Comparison of ENCODE assay signal across 20 cellular contexts in the genomic region with DNA sequence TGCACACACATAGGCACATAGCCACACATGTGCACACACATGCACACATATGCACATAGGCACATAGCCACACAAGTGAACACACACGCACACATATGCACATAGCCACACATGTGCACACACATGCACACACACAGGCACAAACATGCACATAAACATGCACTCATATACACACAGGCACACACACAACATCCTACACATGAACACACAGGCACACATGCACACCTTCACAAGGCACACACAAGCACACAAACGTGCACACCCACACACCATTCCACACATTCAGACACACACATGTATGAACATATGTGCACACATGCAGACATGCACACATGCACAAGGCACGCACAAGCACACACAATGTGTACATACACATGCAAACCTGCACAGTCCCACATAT.
DNase-seq lines count a peak whose midpoint lies in the region; ATAC-seq and TF ChIP-seq lines count a peak whose summit lies in the region.
"Had no signal": no experiment of that assay in that cellular context is flagged by ENCODE, and none has a peak within 500 bp of the region (broad histone marks: within the 10 kb centered on the region; RNA-seq: fewer than 3 reads in every experiment).

No MANE protein-coding gene starts in this region.

- no peaks in the 10 kb centered on the region for H3K36me3 Mint-ChIP-seq in WTC11
- H3K36me3 Mint-ChIP-seq in glutamatergic neuron (ENCODE audit: unreplicated experiment) = no peaks in the 10 kb centered on the region
- peaks cover 2% of the 10 kb centered on the region for H3K36me3 Mint-ChIP-seq in neural progenitor cell
- peaks cover 3 to 6% of the 10 kb centered on the region in 2 donors for H3K36me3 Mint-ChIP-seq in activated T-cell treated with anti-CD3 and anti-CD28 coated beads, Interleukin-2, amount 50 U/mL, for 72 hours (ENCODE audit: insufficient read depth in 2 of 2)
- no peaks in the 10 kb centered on the region for H3K36me3 Mint-ChIP-seq in activated T-helper 2 cell treated with anti-CD3 and anti-CD28 coated beads, Interferon-gamma antibody, Interleukin-2, Interleukin-4, amounts not matched to agents 10 μg/mL and 5 μg/mL and 100 μg/mL, durations not matched to agents 14 hours and 24 hours and 36 hours (ENCODE audit: low read depth)
- H3K36me3 Mint-ChIP-seq: CD4-positive, CD25-positive, alpha-beta regulatory T cell; CD8-positive, alpha-beta memory T cell had no signal

- no peaks in the 10 kb centered on the region for H3F3A ChIP-seq in neural progenitor cell (ENCODE audit: low read depth)

- H3K79me2 ChIP-seq in neural progenitor cell (ENCODE audit: low read depth) = no peaks in the 10 kb centered on the region

- H3K4me1 ChIP-seq in HEK293 (ENCODE audit: control insufficient read depth, insufficient read depth, low read length) (no peaks in the 10 kb centered on the region), neural progenitor cell (no peaks in the 10 kb centered on the region)
- H3K4me1 ChIP-seq: BE2C had no signal

- no peak overlapping the region for H3K9ac ChIP-seq in neural progenitor cell

- H3K27ac Mint-ChIP-seq in WTC11 (peak overlapping the region; percentile 79), glutamatergic neuron (ENCODE audit: unreplicated experiment) (no peak overlapping the region), neural progenitor cell (peak overlapping the region; percentile 50)
- H3K27ac Mint-ChIP-seq in activated T-cell treated with anti-CD3 and anti-CD28 coated beads, Interleukin-2, amount 50 U/mL, for 72 hours = no peak overlapping the region
- H3K27ac Mint-ChIP-seq in activated T-helper 2 cell treated with anti-CD3 and anti-CD28 coated beads, Interferon-gamma antibody, Interleukin-2, Interleukin-4, amounts not matched to agents 10 μg/mL and 5 μg/mL and 100 μg/mL, durations not matched to agents 14 hours and 24 hours and 36 hours = no peak overlapping the region
- H3K27ac Mint-ChIP-seq: CD4-positive, CD25-positive, alpha-beta regulatory T cell; CD8-positive, alpha-beta memory T cell; GM23338 had no signal

- H3K4me1 Mint-ChIP-seq in WTC11 = peaks cover 10% of the 10 kb centered on the region
- peaks cover 5% of the 10 kb centered on the region for H3K4me1 Mint-ChIP-seq in glutamatergic neuron (ENCODE audit: low read depth, unreplicated experiment)
- H3K4me1 Mint-ChIP-seq in neural progenitor cell = peaks cover 35% of the 10 kb centered on the region
- no peaks in the 10 kb centered on the region for H3K4me1 Mint-ChIP-seq in activated T-cell treated with anti-CD3 and anti-CD28 coated beads, Interleukin-2, amount 50 U/mL, for 72 hours (ENCODE audit: low read depth)
- H3K4me1 Mint-ChIP-seq in activated T-helper 2 cell treated with anti-CD3 and anti-CD28 coated beads, Interferon-gamma antibody, Interleukin-2, Interleukin-4, amounts not matched to agents 10 μg/mL and 5 μg/mL and 100 μg/mL, durations not matched to agents 14 hours and 24 hours and 36 hours (ENCODE audit: low read depth) = no peaks in the 10 kb centered on the region
- H3K4me1 Mint-ChIP-seq: CD4-positive, CD25-positive, alpha-beta regulatory T cell; CD8-positive, alpha-beta memory T cell had no signal

- H2AFZ ChIP-seq in neural progenitor cell (replicated peaks) = no peak overlapping the region
- H2AFZ ChIP-seq: GM23338 had no signal

- H4K20me1 ChIP-seq in neural progenitor cell (ENCODE audit: low read depth) = no peaks in the 10 kb centered on the region

- H3K4me3 ChIP-seq in HEK293 (ENCODE audit: low read depth, low read length) (no peak overlapping the region), neural progenitor cell (no peak overlapping the region)
- H3K4me3 ChIP-seq: GM23338, K562 had no signal

- POLR2A ChIA-PET in HEK293 (lab: Yijun Ruan, JAX) (no interaction called here), WTC11 (lab: Charles Lee) (no interaction called here)

- no peak overlapping the region for H3K27ac ChIP-seq in HEK293 (ENCODE audit: extremely low read depth, low read depth, low read length)
- H3K27ac ChIP-seq in neural progenitor cell = no peak overlapping the region

- CTCF ChIA-PET in HEK293 (lab: Yijun Ruan, JAX) = no interaction called here
- CTCF ChIA-PET in WTC11 (lab: Charles Lee) = no interaction called here

- H3K4me3 Mint-ChIP-seq in WTC11 = no peak overlapping the region
- peak overlapping the region; percentile 10 for H3K4me3 Mint-ChIP-seq in glutamatergic neuron (ENCODE audit: unreplicated experiment)
- peak overlapping the region; percentile 37 for H3K4me3 Mint-ChIP-seq in neural progenitor cell
- no peak overlapping the region for H3K4me3 Mint-ChIP-seq in activated T-cell treated with anti-CD3 and anti-CD28 coated beads, Interleukin-2, amount 50 U/mL, for 72 hours
- H3K4me3 Mint-ChIP-seq in activated T-helper 2 cell treated with anti-CD3 and anti-CD28 coated beads, Interferon-gamma antibody, Interleukin-2, Interleukin-4, amounts not matched to agents 10 μg/mL and 5 μg/mL and 100 μg/mL, durations not matched to agents 14 hours and 24 hours and 36 hours (ENCODE audit: low read depth) = no peak overlapping the region
- H3K4me3 Mint-ChIP-seq: CD4-positive, CD25-positive, alpha-beta regulatory T cell; CD8-positive, alpha-beta memory T cell; GM23338 had no signal

- intact Hi-C loops in activated T-helper 2 cell treated with anti-CD3 and anti-CD28 coated beads, Interferon-gamma antibody, Interleukin-2, Interleukin-4, amounts not matched to agents 10 μg/mL and 5 μg/mL and 100 μg/mL, durations not matched to agents 14 hours and 24 hours and 36 hours (cut with micrococcal nuclease) = no loop called here

- no peaks in the 10 kb centered on the region for H3K27me3 ChIP-seq in neural progenitor cell
- H3K27me3 ChIP-seq: BE2C had no signal

- H3K9me3 ChIP-seq in HEK293 (ENCODE audit: control insufficient read depth, insufficient read depth, low read depth, low read length) = no peaks in the 10 kb centered on the region
- H3K9me3 ChIP-seq in neural progenitor cell (ENCODE audit: low read depth) = no peaks in the 10 kb centered on the region
- H3K9me3 ChIP-seq: BE2C had no signal

- DNase-seq in WTC11 (ENCODE audit: low spot score) (no peak), glutamatergic neuron (no peak), neural progenitor cell (ENCODE audit: low spot score) (no peak), hypothalamus (lab: John Stamatoyannopoulos, UW) (no peak), HCEC 1CT (no peak)
- DNase-seq in activated T-cell treated with anti-CD3 and anti-CD28 coated beads, Interleukin-2, amount 50 U/mL, for 72 hours = no peak
- no peak for DNase-seq in activated T-helper 2 cell treated with anti-CD3 and anti-CD28 coated beads, Interferon-gamma antibody, Interleukin-2, Interleukin-4, amounts not matched to agents 10 μg/mL and 5 μg/mL and 100 μg/mL, durations not matched to agents 14 hours and 24 hours and 36 hours (ENCODE audit: low spot score)
- DNase-seq: ACHN; BE2C; C1 segment of cervical spinal cord; CD4-positive, CD25-positive, alpha-beta regulatory T cell; CD8-positive, alpha-beta memory T cell; COR-L47; DMS 273 treated with DMSO at 0.1 percent for 48 hours; DMS53; H7; IMR-90 had no signal

- H3K4me2 ChIP-seq in neural progenitor cell = no peak overlapping the region
- H3K4me2 ChIP-seq: GM23338 had no signal

- ATAC-seq in WTC11 = no peak
- no peak for ATAC-seq in activated T-cell treated with anti-CD3 and anti-CD28 coated beads, Interleukin-2, amount 50 U/mL, for 72 hours (replicated peaks in 1 of 2)
- ATAC-seq: GM23338, K562 had no signal

- H3K36me3 ChIP-seq in HEK293 (ENCODE audit: control insufficient read depth in 2 of 2, insufficient read depth in 1 of 2, low read length in 2 of 2) (no peaks in the 10 kb centered on the region), neural progenitor cell (no peaks in the 10 kb centered on the region)
- H3K36me3 ChIP-seq: BE2C had no signal

- H3K27me3 Mint-ChIP-seq in WTC11 (ENCODE audit: low read depth) = no peaks in the 10 kb centered on the region; the same call in 1 of the 2 replicates
- no peaks in the 10 kb centered on the region for H3K27me3 Mint-ChIP-seq in glutamatergic neuron (ENCODE audit: unreplicated experiment)
- peaks cover 9% of the 10 kb centered on the region for H3K27me3 Mint-ChIP-seq in neural progenitor cell (ENCODE audit: insufficient read depth, low read depth)
- no peaks in the 10 kb centered on the region for H3K27me3 Mint-ChIP-seq in activated T-cell treated with anti-CD3 and anti-CD28 coated beads, Interleukin-2, amount 50 U/mL, for 72 hours (ENCODE audit: low read depth)
- H3K27me3 Mint-ChIP-seq in activated T-helper 2 cell treated with anti-CD3 and anti-CD28 coated beads, Interferon-gamma antibody, Interleukin-2, Interleukin-4, amounts not matched to agents 10 μg/mL and 5 μg/mL and 100 μg/mL, durations not matched to agents 14 hours and 24 hours and 36 hours (ENCODE audit: low read depth) = no peaks in the 10 kb centered on the region
- H3K27me3 Mint-ChIP-seq: CD4-positive, CD25-positive, alpha-beta regulatory T cell had no signal

- no peak for TF ChIP-seq CTCF in HEK293 (tag by site-specific recombination; IDR thresholded peaks at IDR 0.05)
- TF ChIP-seq CTCF in WTC11 (IDR thresholded peaks at IDR 0.05) = no peak
- no peak for TF ChIP-seq CTCF in glutamatergic neuron (IDR thresholded peaks at IDR 0.05; ENCODE audit: partially characterized antibody, unreplicated experiment)
- no peak for TF ChIP-seq CTCF in neural progenitor cell (IDR thresholded peaks at IDR 0.05)

- peaks cover 13% of the 10 kb centered on the region for H3K9me3 Mint-ChIP-seq in WTC11
- no peaks in the 10 kb centered on the region for H3K9me3 Mint-ChIP-seq in glutamatergic neuron (ENCODE audit: unreplicated experiment)
- peaks cover 6% of the 10 kb centered on the region for H3K9me3 Mint-ChIP-seq in neural progenitor cell
- H3K9me3 Mint-ChIP-seq in activated T-cell treated with anti-CD3 and anti-CD28 coated beads, Interleukin-2, amount 50 U/mL, for 72 hours = peaks cover 8 to 17% of the 10 kb centered on the region in 2 donors
- H3K9me3 Mint-ChIP-seq in activated T-helper 2 cell treated with anti-CD3 and anti-CD28 coated beads, Interferon-gamma antibody, Interleukin-2, Interleukin-4, amounts not matched to agents 10 μg/mL and 5 μg/mL and 100 μg/mL, durations not matched to agents 14 hours and 24 hours and 36 hours = peaks cover 32% of the 10 kb centered on the region

TF ChIP-seq in HEK293, 187 proteins besides CTCF, POLR2A, EP300 and RAD21 (continues in another document):
- no peak for TF ChIP-seq MEIS1 (CRISPR knock-in tag; IDR thresholded peaks at IDR 0.05; ENCODE audit: borderline replicate concordance)
- no peak for TF ChIP-seq ZNF202 (tag by site-specific recombination; IDR thresholded peaks at IDR 0.05; ENCODE audit: borderline replicate concordance)

Comparison
In these comparisons a context has a peak if more than half of its experiments do, and no peak if none do; other contexts are left out.
1. H3K27ac Mint-ChIP-seq: peak in WTC11 (single experiment) and neural progenitor cell (single experiment); none in glutamatergic neuron (single experiment), activated T-cell treated with anti-CD3 and anti-CD28 coated beads, Interleukin-2, amount 50 U/mL, for 72 hours (single experiment) and activated T-helper 2 cell treated with anti-CD3 and anti-CD28 coated beads, Interferon-gamma antibody, Interleukin-2, Interleukin-4, amounts not matched to agents 10 μg/mL and 5 μg/mL and 100 μg/mL, durations not matched to agents 14 hours and 24 hours and 36 hours (single experiment).
2. H3K4me3 Mint-ChIP-seq: peak in glutamatergic neuron (single experiment) and neural progenitor cell (single experiment); none in WTC11 (single experiment), activated T-cell treated with anti-CD3 and anti-CD28 coated beads, Interleukin-2, amount 50 U/mL, for 72 hours (0 of 2) and activated T-helper 2 cell treated with anti-CD3 and anti-CD28 coated beads, Interferon-gamma antibody, Interleukin-2, Interleukin-4, amounts not matched to agents 10 μg/mL and 5 μg/mL and 100 μg/mL, durations not matched to agents 14 hours and 24 hours and 36 hours (single experiment).